In genomic region chr2:27489498-27490397, GRCh38 we compare ENCODE assay signal across 8 cellular contexts. TPM values are rescaled to one million over a fixed set of nuclear protein-coding genes. Genes with fewer than 3 reads are reported as not detected.
DNase-seq lines count a peak whose midpoint lies in the region; ATAC-seq and TF ChIP-seq lines count a peak whose summit lies in the region.

A gene with protein sequence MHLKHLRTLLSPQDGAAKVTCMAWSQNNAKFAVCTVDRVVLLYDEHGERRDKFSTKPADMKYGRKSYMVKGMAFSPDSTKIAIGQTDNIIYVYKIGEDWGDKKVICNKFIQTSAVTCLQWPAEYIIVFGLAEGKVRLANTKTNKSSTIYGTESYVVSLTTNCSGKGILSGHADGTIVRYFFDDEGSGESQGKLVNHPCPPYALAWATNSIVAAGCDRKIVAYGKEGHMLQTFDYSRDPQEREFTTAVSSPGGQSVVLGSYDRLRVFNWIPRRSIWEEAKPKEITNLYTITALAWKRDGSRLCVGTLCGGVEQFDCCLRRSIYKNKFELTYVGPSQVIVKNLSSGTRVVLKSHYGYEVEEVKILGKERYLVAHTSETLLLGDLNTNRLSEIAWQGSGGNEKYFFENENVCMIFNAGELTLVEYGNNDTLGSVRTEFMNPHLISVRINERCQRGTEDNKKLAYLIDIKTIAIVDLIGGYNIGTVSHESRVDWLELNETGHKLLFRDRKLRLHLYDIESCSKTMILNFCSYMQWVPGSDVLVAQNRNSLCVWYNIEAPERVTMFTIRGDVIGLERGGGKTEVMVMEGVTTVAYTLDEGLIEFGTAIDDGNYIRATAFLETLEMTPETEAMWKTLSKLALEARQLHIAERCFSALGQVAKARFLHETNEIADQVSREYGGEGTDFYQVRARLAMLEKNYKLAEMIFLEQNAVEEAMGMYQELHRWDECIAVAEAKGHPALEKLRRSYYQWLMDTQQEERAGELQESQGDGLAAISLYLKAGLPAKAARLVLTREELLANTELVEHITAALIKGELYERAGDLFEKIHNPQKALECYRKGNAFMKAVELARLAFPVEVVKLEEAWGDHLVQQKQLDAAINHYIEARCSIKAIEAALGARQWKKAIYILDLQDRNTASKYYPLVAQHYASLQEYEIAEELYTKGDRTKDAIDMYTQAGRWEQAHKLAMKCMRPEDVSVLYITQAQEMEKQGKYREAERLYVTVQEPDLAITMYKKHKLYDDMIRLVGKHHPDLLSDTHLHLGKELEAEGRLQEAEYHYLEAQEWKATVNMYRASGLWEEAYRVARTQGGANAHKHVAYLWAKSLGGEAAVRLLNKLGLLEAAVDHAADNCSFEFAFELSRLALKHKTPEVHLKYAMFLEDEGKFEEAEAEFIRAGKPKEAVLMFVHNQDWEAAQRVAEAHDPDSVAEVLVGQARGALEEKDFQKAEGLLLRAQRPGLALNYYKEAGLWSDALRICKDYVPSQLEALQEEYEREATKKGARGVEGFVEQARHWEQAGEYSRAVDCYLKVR (N-terminal part only) (minus strand): TSS chr2:27489743. CDS start chr2:27489653, 90 bp downstream.

- in situ Hi-C loops in GM13977 (cut with MboI; ENCODE audit: low pct_unique_long_range_greater_than_20kb, low sequenced_read_pairs, unreplicated experiment) (no loop called here), transverse colon (cut with MboI; ENCODE audit: low pct_ligation_motif_present in 1 of 4, low pct_unique_long_range_greater_than_20kb in 1 of 4, low sequenced_read_pairs in 3 of 4) (no loop called here)

- intact Hi-C loops in heart right ventricle (cut with DNase I) (loop anchor here in 5 of 10 donors (5.0 to 10.0 kb wide), 4 partner anchors 62 to 135 kb away; partner anchors contain the start of genes CCDC121 (in 2 of the 5), GPN1 (in 2 of the 5), ZNF512 (in 2 of the 5) and NRBP1 (in 1 of the 5)), transverse colon (cut with DNase I; ENCODE audit: low total_unique reads) (loop anchor here (5.0 kb wide), 1 partner anchor 93 kb away; the partner anchor contains the start of gene ZNF512)

- 7 to 8% methylated on average over 43 of the region's 43 CpGs for WGBS in heart right ventricle, 2 donors
- 9 to 83% methylated on average over 2 to 43 of the region's 43 CpGs for WGBS in transverse colon (ENCODE audit: low coverage in 1 of 2), 2 donors

- H3K4me3 ChIP-seq in heart right ventricle (peak within 1 kb of the TSS; percentile 22 to 96 (median 64)), transverse colon (peak within 1 kb of the TSS; percentile 41 to 56 (median 45))

- no peaks in the 10 kb centered on the region for H3K9me3 ChIP-seq in heart right ventricle
- H3K9me3 ChIP-seq in transverse colon = no peaks in the 10 kb centered on the region

- peak; percentile 80 for TF ChIP-seq POLR2A in transverse colon (IDR thresholded peaks at IDR 0.05)

- no peak for TF ChIP-seq EP300 in transverse colon (IDR thresholded peaks at IDR 0.05; ENCODE audit: low read depth)

- ATAC-seq in HG02870 (IDR thresholded peaks at IDR 0.05; ENCODE audit: unreplicated experiment) (peak; percentile 97), heart right ventricle (peak; percentile 96 to 100 (median 99))

- H3K27me3 ChIP-seq in heart right ventricle (peaks cover 0 to 11% (median 0%) of the 10 kb centered on the region in 7 donors), transverse colon (peaks cover 12% of the 10 kb centered on the region)

- H3K36me3 ChIP-seq in heart right ventricle = peaks cover 0 to 8% (median 7%) of the 10 kb centered on the region in 9 donors
- H3K36me3 ChIP-seq in transverse colon = no peaks in the 10 kb centered on the region

- peaks cover 4 to 38% (median 15%) of the 10 kb centered on the region in 9 donors for H3K4me1 ChIP-seq in heart right ventricle
- peaks cover 7 to 14% (median 12%) of the 10 kb centered on the region in 4 donors for H3K4me1 ChIP-seq in transverse colon

- H3K27ac ChIP-seq in heart right ventricle (peak within 1 kb of the TSS in 9 of 10 donors; percentile 53 to 79 (median 63)), transverse colon (peak within 1 kb of the TSS; percentile 58 to 80 (median 74))

- TF ChIP-seq CTCF in GM13977 (IDR thresholded peaks at IDR 0.05; ENCODE audit: extremely low read depth, insufficient read depth, missing control alignments) (no peak), heart right ventricle (IDR thresholded peaks at IDR 0.05) (no peak), transverse colon (IDR thresholded peaks at IDR 0.05) (no peak)

- peak; percentile 96 for DNase-seq in GM13977 (ENCODE audit: low spot score)
- DNase-seq in NCI-H146 treated with DMSO at 0.1 percent for 48 hours (lab: John Stamatoyannopoulos, UW; ENCODE audit: unreplicated experiment) = peak; percentile 99
- peak; percentile 98 to 100 (median 99) for DNase-seq in T-helper 1 cell
- DNase-seq in amniotic epithelial cell (ENCODE audit: low read depth) = peak; percentile 95
- DNase-seq in heart right ventricle = peak; percentile 97 to 99
- DNase-seq in pons (ENCODE audit: low spot score) = peak; percentile 99
- peak; percentile 100 for DNase-seq in transverse colon

RNA-seq across cellular contexts. Expression of the gene that starts here (rescaled TPM):
- 10 to 100 TPM; 12.7 to 30.6 (median 16.1) TPM for total RNA-seq in heart right ventricle
- 10 to 100 TPM; 11.1 to 65.7 TPM for polyA plus RNA-seq in heart right ventricle
- 100 to 1,000 TPM in 1 of 4 donors, 10 to 100 TPM in 3; 14.5 to 113 (median 43.5) TPM for total RNA-seq in transverse colon

Comparison
In these comparisons a context has a peak if more than half of its experiments do, and no peak if none do; other contexts are left out.
1. Peak in every context shown above with its lines: DNase-seq, ATAC-seq, H3K4me3 ChIP-seq and H3K27ac ChIP-seq.